ENCODE assay signal across 20 cellular contexts in genomic region chr4:152699313-152699712, GRCh38. TPM values are rescaled to one million over a fixed set of nuclear protein-coding genes. Genes with fewer than 3 reads are reported as not detected.
DNase-seq lines count a peak whose midpoint lies in the region; FAIRE-seq and TF ChIP-seq lines count a peak whose summit lies in the region.
"Had no signal": no experiment of that assay in that cellular context is flagged by ENCODE, and none has a peak within 500 bp of the region (broad histone marks: within the 10 kb centered on the region; RNA-seq: fewer than 3 reads in every experiment).

No MANE protein-coding gene starts in this region.

- no peak for TF ChIP-seq POLR2A in suprapubic skin (IDR thresholded peaks at IDR 0.05)

- H3K4me1 ChIP-seq in HUES64 (ENCODE audit: insufficient read depth, low read length) (peaks cover 47% of the 10 kb centered on the region), esophagus (ENCODE audit: control insufficient read depth in 2 of 2, insufficient read depth in 2 of 2, low read length in 1 of 2) (peaks cover 0 to 7% of the 10 kb centered on the region in 2 donors), suprapubic skin (peaks cover 38% of the 10 kb centered on the region)
- H3K4me1 ChIP-seq: BLaER1, Caco-2 had no signal

- peak in 2 of 3 experiments; percentile 36 to 80 for DNase-seq in NCI-H1417 (lab: John Stamatoyannopoulos, UW)
- no peak for DNase-seq in NCI-H1417 treated with DMSO at 0.1 percent for 48 hours (lab: John Stamatoyannopoulos, UW)
- no peak for DNase-seq in suprapubic skin (ENCODE audit: low spot score in 2 of 2)
- DNase-seq in HTR-8/SVneo (ENCODE audit: insufficient read length, low spot score) = no peak
- DNase-seq in HCEC 1CT = no peak
- DNase-seq in germinal center (ENCODE audit: low spot score) = no peak
- DNase-seq: AML-193; Caco-2; CD8-positive, alpha-beta memory T cell; DND-41; GDM1; H7; HFFc6 had no signal

- H3K27me3 ChIP-seq in HUES64 (ENCODE audit: insufficient read depth, low read length) = no peaks in the 10 kb centered on the region
- no peaks in the 10 kb centered on the region for H3K27me3 ChIP-seq in esophagus (ENCODE audit: control insufficient read depth in 1 of 2, insufficient read depth in 2 of 2, low read length in 2 of 2)
- no peaks in the 10 kb centered on the region for H3K27me3 ChIP-seq in suprapubic skin
- H3K27me3 ChIP-seq: BLaER1 had no signal

- H3K36me3 ChIP-seq in HUES64 (ENCODE audit: insufficient read depth, low read length) (no peaks in the 10 kb centered on the region), esophagus (ENCODE audit: control insufficient read depth in 2 of 2, insufficient read depth in 2 of 2, low read length in 1 of 2) (no peaks in the 10 kb centered on the region), suprapubic skin (no peaks in the 10 kb centered on the region)
- H3K36me3 ChIP-seq: BLaER1 had no signal

- H3K9ac ChIP-seq in HUES64 (ENCODE audit: low read depth, low read length) = no peak overlapping the region
- H3K9ac ChIP-seq: BLaER1 had no signal

- no peak for FAIRE-seq in HTR-8/SVneo (lab: Jason Lieb, UNC)
- FAIRE-seq: GM12892, HepG2 had no signal

- no peak for TF ChIP-seq EP300 in suprapubic skin (IDR thresholded peaks at IDR 0.05)

- H3K27ac ChIP-seq in HUES64 (ENCODE audit: low read depth, low read length) (peak overlapping the region; percentile 76; the same call in 1 of the 2 replicates), esophagus (ENCODE audit: low read depth in 2 of 2, low read length in 1 of 2) (peak overlapping the region; percentile 50 to 60), suprapubic skin (peak overlapping the region; percentile 51)
- H3K27ac ChIP-seq: 22Rv1, BLaER1, HL-60 had no signal

- H3K4me3 ChIP-seq in HUES64 (ENCODE audit: low read length) = no peak overlapping the region
- no peak overlapping the region for H3K4me3 ChIP-seq in esophagus (ENCODE audit: low read depth in 1 of 2, low read length in 2 of 2)
- no peak overlapping the region for H3K4me3 ChIP-seq in suprapubic skin
- H3K4me3 ChIP-seq: BLaER1 had no signal

- WGBS in HUES64 = 72% methylated on average over 2 of the region's 4 CpGs
- 74 to 80% methylated on average over 4 of the region's 4 CpGs for WGBS in esophagus, 2 donors
- 64% methylated on average over 4 of the region's 4 CpGs for WGBS in suprapubic skin

- peaks cover 2% of the 10 kb centered on the region; the same call in 1 of the 2 replicates for H3K9me3 ChIP-seq in HUES64 (ENCODE audit: insufficient read depth, low read depth, low read length)
- H3K9me3 ChIP-seq in esophagus (ENCODE audit: control insufficient read depth in 2 of 2, insufficient read depth in 1 of 2, low read depth in 1 of 2, low read length in 1 of 2) = peaks cover 0 to 3% of the 10 kb centered on the region in 2 donors
- H3K9me3 ChIP-seq in suprapubic skin = no peaks in the 10 kb centered on the region
- H3K9me3 ChIP-seq: Caco-2 had no signal

- no peak for TF ChIP-seq CTCF in suprapubic skin (IDR thresholded peaks at IDR 0.05)

RNA-seq across cellular contexts. Expression of gene TMEM154, which starts 19.5 kb away (rescaled TPM):
- 1.4 TPM for polyA plus RNA-seq in HUES64 (2013, experiment 1 of 2)
- polyA plus RNA-seq in HUES64 (2013, experiment 2 of 2) = 1.3 TPM
- 10 to 100 TPM; 17.7 to 24.2 TPM for polyA plus RNA-seq in esophagus
- total RNA-seq in suprapubic skin = 100 to 1,000 TPM in 3 of 4 donors, 10 to 100 TPM in 1; 81.9 to 164 (median 132) TPM
- total RNA-seq: HepG2 had no signal

Comparison
In these comparisons a context has a peak if more than half of its experiments do, and no peak if none do; other contexts are left out.
1. DNase-seq: peak in NCI-H1417 (2 of 3); none in NCI-H1417 treated with DMSO at 0.1 percent for 48 hours (single experiment), suprapubic skin (0 of 2), HTR-8/SVneo (single experiment), HCEC 1CT (single experiment) and germinal center (single experiment).
2. Peak in every context shown above with its lines, with median percentiles within 50 percentile points of each other: H3K27ac ChIP-seq.